ENCODE assay signal across 10 cellular contexts in genomic region chr1:211632808-211633522, GRCh38. TPM values are rescaled to one million over a fixed set of nuclear protein-coding genes. Genes with fewer than 3 reads are reported as not detected.
DNase-seq lines count a peak whose midpoint lies in the region; ATAC-seq, FAIRE-seq and TF ChIP-seq lines count a peak whose summit lies in the region.
"Had no signal": no experiment of that assay in that cellular context is flagged by ENCODE, and none has a peak within 500 bp of the region (broad histone marks: within the 10 kb centered on the region; RNA-seq: fewer than 3 reads in every experiment).

No MANE protein-coding gene starts in this region.

- CTCF ChIA-PET in activated CD8-positive, alpha-beta memory T cell treated with anti-CD3 and anti-CD28 coated beads, Interleukin-2, amount 10 ng/mL, durations not matched to agents 7 days and 5 days (lab: Charles Lee) = no interaction called here

- intact Hi-C loops in tibial artery (cut with DNase I; ENCODE audit: low total_unique reads) = no loop called here

- no peaks in the 10 kb centered on the region for H3K36me3 Mint-ChIP-seq in astrocyte (ENCODE audit: low read depth, unreplicated experiment)
- H3K36me3 Mint-ChIP-seq in activated CD8-positive, alpha-beta memory T cell treated with anti-CD3 and anti-CD28 coated beads, Interleukin-2, amount 10 ng/mL, durations not matched to agents 7 days and 5 days = no peaks in the 10 kb centered on the region

- peak overlapping the region; percentile 68 for H3K9ac ChIP-seq in astrocyte (ENCODE audit: low read length)

- peak overlapping the region; percentile 59 for H3K27ac Mint-ChIP-seq in astrocyte (ENCODE audit: unreplicated experiment)
- H3K27ac Mint-ChIP-seq in activated CD8-positive, alpha-beta memory T cell treated with anti-CD3 and anti-CD28 coated beads, Interleukin-2, amount 10 ng/mL, durations not matched to agents 7 days and 5 days = no peak overlapping the region
- H3K27ac Mint-ChIP-seq: T-helper 1 cell treated with Interleukin-12 subunit alpha and Interleukin-12 subunit beta and Interleukin-4 antibody, amounts not matched to agents 30 μg/mL and 1 μg/mL, for 36 hours had no signal

- peak overlapping the region; percentile 4 for H3K4me3 Mint-ChIP-seq in astrocyte (ENCODE audit: unreplicated experiment)
- no peak overlapping the region for H3K4me3 Mint-ChIP-seq in activated CD8-positive, alpha-beta memory T cell treated with anti-CD3 and anti-CD28 coated beads, Interleukin-2, amount 10 ng/mL, durations not matched to agents 7 days and 5 days
- H3K4me3 Mint-ChIP-seq: T-helper 1 cell treated with Interleukin-12 subunit alpha and Interleukin-12 subunit beta and Interleukin-4 antibody, amounts not matched to agents 30 μg/mL and 1 μg/mL, for 36 hours had no signal

- H4K20me1 ChIP-seq in astrocyte (ENCODE audit: insufficient read depth, low read length) = no peaks in the 10 kb centered on the region

- H3K36me3 ChIP-seq in astrocyte (ENCODE audit: insufficient read depth, low read length) = no peaks in the 10 kb centered on the region
- H3K36me3 ChIP-seq in tibial artery = no peaks in the 10 kb centered on the region

- H3K4me1 ChIP-seq in astrocyte (ENCODE audit: insufficient read depth, low read length) = peaks cover 24% of the 10 kb centered on the region
- peaks cover 0 to 35% (median 19%) of the 10 kb centered on the region in 4 donors for H3K4me1 ChIP-seq in tibial artery

- peaks cover 3% of the 10 kb centered on the region for H3K9me3 Mint-ChIP-seq in astrocyte (ENCODE audit: unreplicated experiment)
- no peaks in the 10 kb centered on the region for H3K9me3 Mint-ChIP-seq in activated CD8-positive, alpha-beta memory T cell treated with anti-CD3 and anti-CD28 coated beads, Interleukin-2, amount 10 ng/mL, durations not matched to agents 7 days and 5 days (ENCODE audit: low read depth)
- H3K9me3 Mint-ChIP-seq: T-helper 1 cell treated with Interleukin-12 subunit alpha and Interleukin-12 subunit beta and Interleukin-4 antibody, amounts not matched to agents 30 μg/mL and 1 μg/mL, for 36 hours had no signal

- H3K27ac ChIP-seq in astrocyte (ENCODE audit: low read depth, low read length) (peak overlapping the region; percentile 77), tibial artery (peak overlapping the region; percentile 57 to 60)

- DNase-seq in NCI-H1694 treated with DMSO at 0.1 percent for 48 hours (lab: John Stamatoyannopoulos, UW) = peak; percentile 16
- DNase-seq in NCI-H1694 (lab: John Stamatoyannopoulos, UW) = no peak
- peak; percentile 97 for DNase-seq in astrocyte (ENCODE audit: low read depth)
- DNase-seq in left lobe of liver (ENCODE audit: low spot score) = peak; percentile 90
- DNase-seq in tibial artery = peak in 1 of 2 donors; percentile 76
- DNase-seq in inferior parietal cortex (ENCODE audit: extremely low spot score) = no peak
- DNase-seq in activated CD8-positive, alpha-beta memory T cell treated with anti-CD3 and anti-CD28 coated beads, Interleukin-2, amount 10 ng/mL, durations not matched to agents 7 days and 5 days = no peak
- DNase-seq in epidermal melanocyte (ENCODE audit: insufficient read length, low spot score) = no peak

- TF ChIP-seq CTCF in astrocyte (IDR thresholded peaks at IDR 0.05; ENCODE audit: insufficient read depth, low read depth, low read length) = no peak
- no peak for TF ChIP-seq CTCF in tibial artery (IDR thresholded peaks at IDR 0.05)

- H3K79me2 ChIP-seq in astrocyte (ENCODE audit: insufficient read depth, low read length) = no peaks in the 10 kb centered on the region

- H3K27me3 Mint-ChIP-seq in astrocyte (ENCODE audit: low read depth, unreplicated experiment) = peaks cover 12% of the 10 kb centered on the region
- H3K27me3 Mint-ChIP-seq in activated CD8-positive, alpha-beta memory T cell treated with anti-CD3 and anti-CD28 coated beads, Interleukin-2, amount 10 ng/mL, durations not matched to agents 7 days and 5 days = peaks cover 6% of the 10 kb centered on the region

- peak; percentile 88 for ATAC-seq in left lobe of liver
- no peak for ATAC-seq in activated CD8-positive, alpha-beta memory T cell treated with anti-CD3 and anti-CD28 coated beads, Interleukin-2, amount 10 ng/mL, durations not matched to agents 7 days and 5 days

- no peak for FAIRE-seq in astrocyte (lab: Jason Lieb, UNC)
- FAIRE-seq: A204.1 had no signal

- H3K4me3 ChIP-seq in astrocyte (ENCODE audit: insufficient read depth, low read depth, low read length) (no peak overlapping the region), tibial artery (no peak overlapping the region)

- H3K4me2 ChIP-seq in astrocyte (ENCODE audit: low read length) = peak overlapping the region; percentile 59

- peak overlapping the region; percentile 87 for H2AFZ ChIP-seq in astrocyte (ENCODE audit: low read depth, low read length)

- no peaks in the 10 kb centered on the region for H3K9me3 ChIP-seq in astrocyte (ENCODE audit: insufficient read depth, low read depth, low read length)
- H3K9me3 ChIP-seq in tibial artery = no peaks in the 10 kb centered on the region

- H3K4me1 Mint-ChIP-seq in astrocyte (ENCODE audit: low read depth, unreplicated experiment) = peaks cover 19% of the 10 kb centered on the region
- peaks cover 12% of the 10 kb centered on the region for H3K4me1 Mint-ChIP-seq in activated CD8-positive, alpha-beta memory T cell treated with anti-CD3 and anti-CD28 coated beads, Interleukin-2, amount 10 ng/mL, durations not matched to agents 7 days and 5 days

- H3K27me3 ChIP-seq in astrocyte (ENCODE audit: insufficient read depth, low read length) = peaks cover 2% of the 10 kb centered on the region
- H3K27me3 ChIP-seq in tibial artery = no peaks in the 10 kb centered on the region

RNA-seq across cellular contexts. Expression of gene NEK2, which starts 42.5 kb away (rescaled TPM):
- total RNA-seq in astrocyte (1.4 and 1.6 TPM in 2 replicates), left lobe of liver (0.13 TPM)
- 10 to 100 TPM; 42.5 to 48.4 TPM for total RNA-seq in activated CD8-positive, alpha-beta memory T cell treated with anti-CD3 and anti-CD28 coated beads, Interleukin-2, amount 10 ng/mL, durations not matched to agents 7 days and 5 days

RNA-seq across cellular contexts. Expression of gene SLC30A1, which starts 54.0 kb away (rescaled TPM):
- total RNA-seq in astrocyte (34.9 and 35.0 TPM in 2 replicates), left lobe of liver (48.6 TPM)
- 1 to 10 TPM; 7.9 to 9.3 TPM for total RNA-seq in activated CD8-positive, alpha-beta memory T cell treated with anti-CD3 and anti-CD28 coated beads, Interleukin-2, amount 10 ng/mL, durations not matched to agents 7 days and 5 days

Comparison
In these comparisons a context has a peak if more than half of its experiments do, and no peak if none do; other contexts are left out.
1. DNase-seq: peak in NCI-H1694 treated with DMSO at 0.1 percent for 48 hours (single experiment), astrocyte (single experiment) and left lobe of liver (single experiment); none in NCI-H1694 (single experiment), inferior parietal cortex (single experiment), activated CD8-positive, alpha-beta memory T cell treated with anti-CD3 and anti-CD28 coated beads, Interleukin-2, amount 10 ng/mL, durations not matched to agents 7 days and 5 days (single experiment) and epidermal melanocyte (single experiment).
2. RNA of gene NEK2, which starts 42.5 kb away (total RNA-seq): 42.5 to 48.4 TPM in activated CD8-positive, alpha-beta memory T cell treated with anti-CD3 and anti-CD28 coated beads, Interleukin-2, amount 10 ng/mL, durations not matched to agents 7 days and 5 days; 1.4 to 1.6 TPM in astrocyte and 0.13 TPM in left lobe of liver (single experiment); every median in the first group is over 10 times any median in the second.